22 cellular contexts compared by ENCODE assay signal in the genomic region with DNA sequence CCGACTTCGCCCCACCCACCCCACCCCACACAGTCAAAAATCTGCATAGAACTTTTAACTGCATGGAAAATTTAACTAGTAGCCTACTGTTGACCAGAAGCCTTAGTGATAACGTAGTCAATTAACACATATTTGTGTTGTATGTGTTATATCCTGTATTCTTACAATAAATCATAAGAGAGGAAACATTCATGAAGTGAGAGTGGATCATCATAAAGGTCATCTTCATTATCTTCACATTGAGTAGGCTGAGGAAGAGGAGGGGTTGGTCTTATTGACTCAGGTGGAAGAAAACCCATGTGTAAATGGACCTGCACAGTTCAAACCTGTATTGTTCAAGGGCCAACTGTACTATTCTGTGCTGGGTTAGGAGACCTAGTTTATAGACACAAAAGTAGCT.
"Had no signal": no experiment of that assay in that cellular context is flagged by ENCODE, and none has a peak within 500 bp of the region (broad histone marks: within the 10 kb centered on the region; RNA-seq: fewer than 3 reads in every experiment).

No MANE protein-coding gene starts in this region.

- H3K4me3 ChIP-seq: left ventricle myocardium inferior, suprapubic skin, transverse colon, vagina had no signal

- H3K27me3 Mint-ChIP-seq: activated B cell treated with CpG ODN at 0.5 μM for 24 hours; activated CD4-positive, alpha-beta T cell treated with anti-CD3 and anti-CD28 coated beads, Interleukin-2, amount 10 ng/mL, durations not matched to agents 7 days and 5 days; brain; progenitor cell of endocrine pancreas had no signal

- DNase-seq: activated B cell treated with CpG ODN at 0.5 μM for 24 hours; activated CD4-positive, alpha-beta T cell treated with anti-CD3 and anti-CD28 coated beads, Interleukin-2, amount 10 ng/mL, durations not matched to agents 7 days and 5 days; activated T-cell treated with anti-CD3 and anti-CD28 coated beads, Interleukin-2, amount 50 U/mL, for 4 hours; amniotic stem cell; caudate nucleus; kidney glomerular epithelial cell; left ventricle myocardium inferior; mammary epithelial cell; SHP77 treated with DMSO at 0.1 percent for 48 hours; SK-N-SH; stimulated activated CD4-positive, alpha-beta T cell treated with anti-CD3 and anti-CD28 coated beads, Interleukin-1b, Interleukin-23, amount 100 ng/mL, for 48 hours; stimulated activated CD8-positive, alpha-beta memory T cell treated with anti-CD3 and anti-CD28 coated beads, Interleukin-4, amount 100 ng/mL, for 48 hours; stimulated activated naive CD4-positive, alpha-beta T cell treated with Interleukin-2 at 50 U/mL for 16 hours; T-helper 9 cell; transverse colon had no signal

- FAIRE-seq: colon, frontal cortex had no signal

- H3K4me1 ChIP-seq: suprapubic skin, vagina had no signal

- H3K27ac ChIP-seq: left ventricle myocardium inferior, suprapubic skin, transverse colon, vagina had no signal

- H3K4me3 Mint-ChIP-seq: activated B cell treated with CpG ODN at 0.5 μM for 24 hours; activated CD4-positive, alpha-beta T cell treated with anti-CD3 and anti-CD28 coated beads, Interleukin-2, amount 10 ng/mL, durations not matched to agents 7 days and 5 days; activated T-cell treated with anti-CD3 and anti-CD28 coated beads, Interleukin-2, amount 50 U/mL, for 4 hours; brain; neural crest cell had no signal

- H3K4me1 Mint-ChIP-seq: brain, neural crest cell had no signal

- H3K9me3 Mint-ChIP-seq: activated B cell treated with CpG ODN at 0.5 μM for 24 hours; activated CD4-positive, alpha-beta T cell treated with anti-CD3 and anti-CD28 coated beads, Interleukin-2, amount 10 ng/mL, durations not matched to agents 7 days and 5 days; activated T-cell treated with anti-CD3 and anti-CD28 coated beads, Interleukin-2, amount 50 U/mL, for 4 hours; brain; neural crest cell had no signal

- ATAC-seq: activated T-cell treated with anti-CD3 and anti-CD28 coated beads, Interleukin-2, amount 50 U/mL, for 4 hours had no signal

- H3K9me3 ChIP-seq: left ventricle myocardium inferior, SK-N-SH, suprapubic skin, transverse colon, vagina had no signal

- H3K9ac ChIP-seq: SK-N-SH had no signal

- H3K4me2 ChIP-seq: SK-N-SH had no signal

- H3K27ac Mint-ChIP-seq: activated B cell treated with CpG ODN at 0.5 μM for 24 hours; activated CD4-positive, alpha-beta T cell treated with anti-CD3 and anti-CD28 coated beads, Interleukin-2, amount 10 ng/mL, durations not matched to agents 7 days and 5 days; progenitor cell of endocrine pancreas had no signal

- H3K27me3 ChIP-seq: suprapubic skin, transverse colon, vagina had no signal
